In the genomic region with DNA sequence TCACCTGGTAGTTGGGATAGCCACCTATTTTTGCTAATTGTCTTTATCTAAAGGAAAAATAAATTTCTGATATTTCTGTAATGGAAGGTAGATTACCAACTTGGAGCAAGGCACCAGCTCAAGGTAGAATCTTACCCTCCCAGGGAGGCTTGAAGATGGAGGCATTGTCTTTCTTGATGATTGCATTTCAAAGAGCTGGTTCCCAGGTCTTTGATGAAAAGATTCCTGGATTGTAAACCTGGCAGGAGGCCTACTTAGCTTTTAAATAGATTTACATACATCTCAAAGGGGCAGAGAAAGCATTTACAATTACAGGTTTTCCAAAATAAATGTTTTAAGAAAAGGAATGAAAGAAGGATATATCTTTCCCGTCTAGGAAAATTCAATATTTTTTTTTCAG, we compare ENCODE assay signal across 24 cellular contexts.
"Had no signal": no experiment of that assay in that cellular context is flagged by ENCODE, and none has a peak within 500 bp of the region (broad histone marks: within the 10 kb centered on the region; RNA-seq: fewer than 3 reads in every experiment).

No MANE protein-coding gene starts in this region.

- DNase-seq: activated CD4-positive, alpha-beta T cell treated with anti-CD3 and anti-CD28 coated beads for 1 hour; activated CD4-positive, alpha-beta T cell treated with anti-CD3 and anti-CD28 coated beads, Interleukin-2, amount 10 ng/mL, durations not matched to agents 7 days and 5 days; activated CD8-positive, alpha-beta T cell treated with anti-CD3 and anti-CD28 coated beads for 36 hours; activated naive CD8-positive, alpha-beta T cell treated with anti-CD3 and anti-CD28 coated beads, Interleukin-2, amount 50 U/mL, for 24 hours; activated T-cell treated with anti-CD3 and anti-CD28 coated beads, Interleukin-2, amount 50 U/mL, for 48 hours; amygdala; central memory CD4-positive, alpha-beta T cell; foreskin keratinocyte; islet precursor cell; left ventricle myocardium inferior; mucosa of descending colon; posterior cingulate gyrus; right cardiac atrium; stimulated activated CD4-positive, alpha-beta T cell treated with anti-CD3 and anti-CD28 coated beads, Interleukin-15, amount 100 ng/mL, for 24 hours; stimulated activated CD4-positive, alpha-beta T cell treated with anti-CD3 and anti-CD28 coated beads, Interleukin-2, amount 100 ng/mL, for 24 hours; stimulated activated naive B cell treated with anti-CD40 and anti-IgM and Interleukin-4, amounts not matched to agents 10 μg/mL and 1 μg/mL and 100 μg/mL, for 72 hours; T-helper 2 cell; tibial artery; upper lobe of right lung had no signal

- H3K4me3 ChIP-seq: breast epithelium, left ventricle myocardium inferior, lung, mucosa of descending colon, suprapubic skin, tibial artery, upper lobe of right lung had no signal

- H3K4me1 ChIP-seq: breast epithelium, foreskin keratinocyte, left ventricle myocardium inferior, suprapubic skin, tibial artery, upper lobe of right lung had no signal

- ATAC-seq: activated CD8-positive, alpha-beta T cell treated with anti-CD3 and anti-CD28 coated beads for 36 hours; activated naive CD8-positive, alpha-beta T cell treated with anti-CD3 and anti-CD28 coated beads, Interleukin-2, amount 50 U/mL, for 24 hours; esophagus mucosa; foreskin keratinocyte; mucosa of descending colon; natural killer cell treated with Interleukin-12 subunit alpha and Interleukin-12 subunit beta and Interleukin-15 and Interleukin-18, amount 100 ng/mL, for 72 hours; right cardiac atrium; stimulated activated naive B cell treated with anti-CD40 and anti-IgM and Interleukin-4, amounts not matched to agents 10 μg/mL and 1 μg/mL and 100 μg/mL, for 72 hours; upper lobe of right lung had no signal

- H3K27me3 ChIP-seq: breast epithelium, foreskin keratinocyte, suprapubic skin, tibial artery, upper lobe of right lung had no signal

- H3K27ac ChIP-seq: breast epithelium, foreskin keratinocyte, left ventricle myocardium inferior, suprapubic skin, tibial artery, upper lobe of right lung had no signal

- H3K9me3 ChIP-seq: breast epithelium, left ventricle myocardium inferior, suprapubic skin, tibial artery, upper lobe of right lung had no signal

- H3K36me3 ChIP-seq: breast epithelium, left ventricle myocardium inferior, suprapubic skin, tibial artery, upper lobe of right lung had no signal
